19 cellular contexts compared by ENCODE assay signal in genomic region chr6:37004044-37004984, GRCh38. TPM values are rescaled to one million over a fixed set of nuclear protein-coding genes. Genes with fewer than 3 reads are reported as not detected.
DNase-seq lines count a peak whose midpoint lies in the region; ATAC-seq, FAIRE-seq and TF ChIP-seq lines count a peak whose summit lies in the region.
"Had no signal": no experiment of that assay in that cellular context is flagged by ENCODE, and none has a peak within 500 bp of the region (broad histone marks: within the 10 kb centered on the region; RNA-seq: fewer than 3 reads in every experiment).

No MANE protein-coding gene starts in this region.

- H3K36me3 ChIP-seq in BE2C (no peaks in the 10 kb centered on the region), GM06990 (ENCODE audit: control insufficient read depth, insufficient read depth, low read length) (peaks cover 6% of the 10 kb centered on the region), H1 (ENCODE audit: control insufficient read depth in 2 of 4, insufficient read depth in 4 of 4, low read length in 3 of 4) (no peaks in the 10 kb centered on the region)
- H3K36me3 ChIP-seq: colonic mucosa had no signal

- no peaks in the 10 kb centered on the region for H3K79me1 ChIP-seq in H1 (ENCODE audit: low read depth, low read length)

- H3K4ac ChIP-seq in H1 (replicated peaks; ENCODE audit: insufficient read length, low read depth, low read length) = no peak overlapping the region

- no peak overlapping the region for H3K4me2 ChIP-seq in H1 (ENCODE audit: insufficient read depth in 1 of 2, low read depth in 2 of 2, low read length in 2 of 2)

- no peak overlapping the region for H4K8ac ChIP-seq in H1 (ENCODE audit: extremely low read depth, insufficient read depth, low read length)

- H3K4me1 ChIP-seq in BE2C = peaks cover 6% of the 10 kb centered on the region
- H3K4me1 ChIP-seq in H1 (replicated peaks in 1 of 4; ENCODE audit: control insufficient read depth in 3 of 4, insufficient read depth in 4 of 4, low read length in 3 of 4) = no peaks in the 10 kb centered on the region
- H3K4me1 ChIP-seq: colonic mucosa, psoas muscle had no signal

- H3K4me3 ChIP-seq in BE2C (ENCODE audit: low read depth, low read length) (no peak overlapping the region), GM06990 (replicated peaks; ENCODE audit: low read depth, low read length) (no peak overlapping the region), H1 (ENCODE audit: extremely low read depth in 1 of 4, insufficient read depth in 2 of 4, low read depth in 3 of 4, low read length in 4 of 4) (no peak overlapping the region)
- H3K4me3 ChIP-seq: colonic mucosa, psoas muscle had no signal

- CTCF ChIA-PET in H1 (lab: Charles Lee; ENCODE audit: partially characterized antibody) = interaction anchor here (0.7 to 6.5 kb wide), 3 partner anchors 14 to 49 kb away, joined by 3 to 74 read pairs (median 5); no protein-coding TSS in a partner anchor
- CTCF ChIA-PET in activated naive CD4-positive, alpha-beta T cell treated with anti-CD3 and anti-CD28 coated beads, Interleukin-2, amount 10 ng/mL, durations not matched to agents 7 days and 5 days (lab: Charles Lee) = no interaction called here

- H4K91ac ChIP-seq in H1 (replicated peaks; ENCODE audit: insufficient read length, low read length) = no peak overlapping the region

- POLR2A ChIA-PET in H1 (lab: Charles Lee; ENCODE audit: partially characterized antibody) = interaction anchor here (1.0 kb wide), 1 partner anchor 209 kb away, joined by 3 read pairs; no protein-coding TSS in a partner anchor

- no peak overlapping the region for H3K18ac ChIP-seq in H1 (ENCODE audit: extremely low read depth, low read length)

- H2BK120ac ChIP-seq in H1 (replicated peaks; ENCODE audit: low read depth, low read length) = no peak overlapping the region

- no peaks in the 10 kb centered on the region for H3K79me2 ChIP-seq in H1 (ENCODE audit: control insufficient read depth in 1 of 2, insufficient read depth in 2 of 2, low read length in 2 of 2)

- intact Hi-C loops in activated T-helper 2 cell treated with anti-CD3 and anti-CD28 coated beads, Interferon-gamma antibody, Interleukin-2, Interleukin-4, amounts not matched to agents 10 μg/mL and 5 μg/mL and 100 μg/mL, durations not matched to agents 14 hours and 24 hours and 36 hours (cut with micrococcal nuclease) = no loop called here

- H3K9me3 Mint-ChIP-seq in activated naive CD4-positive, alpha-beta T cell treated with anti-CD3 and anti-CD28 coated beads, Interleukin-2, amount 10 ng/mL, durations not matched to agents 7 days and 5 days = no peaks in the 10 kb centered on the region
- H3K9me3 Mint-ChIP-seq in activated T-helper 2 cell treated with anti-CD3 and anti-CD28 coated beads, Interferon-gamma antibody, Interleukin-2, Interleukin-4, amounts not matched to agents 10 μg/mL and 5 μg/mL and 100 μg/mL, durations not matched to agents 14 hours and 24 hours and 36 hours = no peaks in the 10 kb centered on the region
- H3K9me3 Mint-ChIP-seq: activated T-helper 17 cell treated with anti-CD3 and anti-CD28 coated beads, Interleukin-2, amount 50 U/mL, for 72 hours had no signal

- no peaks in the 10 kb centered on the region for H3K27me3 ChIP-seq in BE2C
- H3K27me3 ChIP-seq in GM06990 (replicated peaks; ENCODE audit: control insufficient read depth, insufficient read depth, low read length) = no peaks in the 10 kb centered on the region
- H3K27me3 ChIP-seq in H1 (replicated peaks in 1 of 4; ENCODE audit: control insufficient read depth in 3 of 4, extremely low read depth in 1 of 4, insufficient read depth in 3 of 4, low read length in 3 of 4) = no peaks in the 10 kb centered on the region
- H3K27me3 ChIP-seq: colonic mucosa had no signal

- no peak overlapping the region for H3K56ac ChIP-seq in H1 (replicated peaks; ENCODE audit: insufficient read length, low read depth, low read length)

- DNase-seq in BE2C (peak; percentile 59), GM06990 (ENCODE audit: extremely low read depth, insufficient read length) (peak; percentile 59), H1 (ENCODE audit: low read depth in 1 of 2, low spot score in 2 of 2) (no peak), CD1c-positive myeloid dendritic cell (ENCODE audit: extremely low spot score) (no peak), NOMO-1 treated with dmso at 0.1 percent for 144 hours (lab: John Stamatoyannopoulos, UW; ENCODE audit: unreplicated experiment) (no peak)
- DNase-seq in activated naive CD4-positive, alpha-beta T cell treated with anti-CD3 and anti-CD28 coated beads, Interleukin-2, amount 10 ng/mL, durations not matched to agents 7 days and 5 days = no peak
- DNase-seq in activated T-helper 2 cell treated with anti-CD3 and anti-CD28 coated beads, Interferon-gamma antibody, Interleukin-2, Interleukin-4, amounts not matched to agents 10 μg/mL and 5 μg/mL and 100 μg/mL, durations not matched to agents 14 hours and 24 hours and 36 hours (ENCODE audit: low spot score) = no peak
- DNase-seq: activated CD4-positive, alpha-beta T cell treated with anti-CD3 and anti-CD28 coated beads for 4 hours; AML-193; colonic mucosa; head of caudate nucleus; KBM-7; NCI-H1436 treated with DMSO at 0.1 percent for 48 hours; NCI-H526; psoas muscle; RPMI8226 had no signal

- H2BK5ac ChIP-seq in H1 (ENCODE audit: low read depth, low read length) = no peak overlapping the region

- no peaks in the 10 kb centered on the region for H4K20me1 ChIP-seq in H1 (replicated peaks in 1 of 2; ENCODE audit: control insufficient read depth in 1 of 2, insufficient read depth in 2 of 2, low read length in 2 of 2)

- H2BK12ac ChIP-seq in H1 (ENCODE audit: low read depth, low read length) = no peak overlapping the region

- WGBS in H1 (ENCODE audit: extremely low coverage in 1 of 2, insufficient coverage in 1 of 2, insufficient read length in 1 of 2, insufficient replicate concordance in 2 of 2, low coverage in 1 of 2, low lambda C conversion rate in 2 of 2, missing lambda C conversion rate in 1 of 2), 2 experiments = 93% methylated on average over 11 of the region's 11 CpGs; no CpG with 5 or more reads in 1 of the 2 experiments

- ATAC-seq in HG03432 (IDR thresholded peaks at IDR 0.05; ENCODE audit: unreplicated experiment) = peak; percentile 34
- ATAC-seq: activated T-helper 17 cell treated with anti-CD3 and anti-CD28 coated beads, Interleukin-2, amount 50 U/mL, for 72 hours; psoas muscle had no signal

- TF ChIP-seq CTCF in BE2C (IDR thresholded peaks at IDR 0.05; ENCODE audit: low read depth, low read length) (no peak), GM06990 (IDR thresholded peaks at IDR 0.05; ENCODE audit: insufficient read depth, low read length, poor library complexity, severe bottlenecking) (no peak), H1 (IDR thresholded peaks at IDR 0.05; ENCODE audit: control extremely low read depth in 1 of 3, insufficient read depth in 1 of 3, low read depth in 1 of 3, low read length in 3 of 3) (no peak)

- H3K23me2 ChIP-seq in H1 (ENCODE audit: low read depth, low read length) = no peaks in the 10 kb centered on the region

- H2BK15ac ChIP-seq in H1 (ENCODE audit: low read length) = no peak overlapping the region

- no peak overlapping the region for H3K27ac Mint-ChIP-seq in activated naive CD4-positive, alpha-beta T cell treated with anti-CD3 and anti-CD28 coated beads, Interleukin-2, amount 10 ng/mL, durations not matched to agents 7 days and 5 days
- no peak overlapping the region for H3K27ac Mint-ChIP-seq in activated T-helper 2 cell treated with anti-CD3 and anti-CD28 coated beads, Interferon-gamma antibody, Interleukin-2, Interleukin-4, amounts not matched to agents 10 μg/mL and 5 μg/mL and 100 μg/mL, durations not matched to agents 14 hours and 24 hours and 36 hours
- H3K27ac Mint-ChIP-seq: activated T-helper 17 cell treated with anti-CD3 and anti-CD28 coated beads, Interleukin-2, amount 50 U/mL, for 72 hours had no signal

- peaks cover 27% of the 10 kb centered on the region for H3K4me1 Mint-ChIP-seq in activated naive CD4-positive, alpha-beta T cell treated with anti-CD3 and anti-CD28 coated beads, Interleukin-2, amount 10 ng/mL, durations not matched to agents 7 days and 5 days
- H3K4me1 Mint-ChIP-seq in activated T-helper 2 cell treated with anti-CD3 and anti-CD28 coated beads, Interferon-gamma antibody, Interleukin-2, Interleukin-4, amounts not matched to agents 10 μg/mL and 5 μg/mL and 100 μg/mL, durations not matched to agents 14 hours and 24 hours and 36 hours (ENCODE audit: low read depth) = peaks cover 8% of the 10 kb centered on the region

- no peaks in the 10 kb centered on the region for H3K36me3 Mint-ChIP-seq in activated naive CD4-positive, alpha-beta T cell treated with anti-CD3 and anti-CD28 coated beads, Interleukin-2, amount 10 ng/mL, durations not matched to agents 7 days and 5 days
- no peaks in the 10 kb centered on the region for H3K36me3 Mint-ChIP-seq in activated T-helper 2 cell treated with anti-CD3 and anti-CD28 coated beads, Interferon-gamma antibody, Interleukin-2, Interleukin-4, amounts not matched to agents 10 μg/mL and 5 μg/mL and 100 μg/mL, durations not matched to agents 14 hours and 24 hours and 36 hours (ENCODE audit: low read depth)

- TF ChIP-seq POLR2A in H1 (IDR thresholded peaks at IDR 0.05; ENCODE audit: control extremely low read depth in 1 of 2, low read depth in 2 of 2, low read length in 2 of 2) = no peak

- no peak overlapping the region for H3K23ac ChIP-seq in H1 (ENCODE audit: insufficient read length)

- H3K4me3 Mint-ChIP-seq in activated naive CD4-positive, alpha-beta T cell treated with anti-CD3 and anti-CD28 coated beads, Interleukin-2, amount 10 ng/mL, durations not matched to agents 7 days and 5 days = no peak overlapping the region
- no peak overlapping the region for H3K4me3 Mint-ChIP-seq in activated T-helper 2 cell treated with anti-CD3 and anti-CD28 coated beads, Interferon-gamma antibody, Interleukin-2, Interleukin-4, amounts not matched to agents 10 μg/mL and 5 μg/mL and 100 μg/mL, durations not matched to agents 14 hours and 24 hours and 36 hours (ENCODE audit: low read depth)

- H3K9me3 ChIP-seq in BE2C (no peaks in the 10 kb centered on the region), H1 (ENCODE audit: insufficient read depth in 2 of 2, low read depth in 1 of 2, low read length in 1 of 2) (no peaks in the 10 kb centered on the region)
- H3K9me3 ChIP-seq: colonic mucosa, psoas muscle had no signal

- no peak for FAIRE-seq in H1 (lab: Jason Lieb, UNC)

- no peak overlapping the region for H3K9ac ChIP-seq in H1 (replicated peaks in 1 of 4; ENCODE audit: extremely low read depth in 1 of 4, low read depth in 3 of 4, low read length in 3 of 4)

- no peak overlapping the region for H4K5ac ChIP-seq in H1 (ENCODE audit: insufficient read length, low read depth, low read length)

- no peak overlapping the region for H2BK20ac ChIP-seq in H1 (ENCODE audit: low read length)

- H3K27ac ChIP-seq in H1 (ENCODE audit: low read depth, low read length) = no peak overlapping the region
- H3K27ac ChIP-seq: colonic mucosa, psoas muscle had no signal

- no peak for TF ChIP-seq RAD21 in H1 (IDR thresholded peaks at IDR 0.05 in 1 of 2, conservative IDR thresholded peaks at IDR 0.05 in 1 of 2; ENCODE audit: low read depth in 2 of 2, low read length in 2 of 2)

- no peak overlapping the region for H3K14ac ChIP-seq in H1 (ENCODE audit: insufficient read length)

- no peak for TF ChIP-seq EP300 in H1 (IDR thresholded peaks at IDR 0.05; ENCODE audit: borderline replicate concordance in 1 of 2, low read depth in 2 of 2, low read length in 2 of 2)

- no peak overlapping the region for H2AFZ ChIP-seq in H1 (ENCODE audit: low read length)

- no peak overlapping the region for H2AK5ac ChIP-seq in H1 (ENCODE audit: low read depth, low read length)

- peaks cover 35% of the 10 kb centered on the region for H3K27me3 Mint-ChIP-seq in activated naive CD4-positive, alpha-beta T cell treated with anti-CD3 and anti-CD28 coated beads, Interleukin-2, amount 10 ng/mL, durations not matched to agents 7 days and 5 days
- H3K27me3 Mint-ChIP-seq in activated T-helper 2 cell treated with anti-CD3 and anti-CD28 coated beads, Interferon-gamma antibody, Interleukin-2, Interleukin-4, amounts not matched to agents 10 μg/mL and 5 μg/mL and 100 μg/mL, durations not matched to agents 14 hours and 24 hours and 36 hours (ENCODE audit: low read depth) = peaks cover 10% of the 10 kb centered on the region
- H3K27me3 Mint-ChIP-seq: activated T-helper 17 cell treated with anti-CD3 and anti-CD28 coated beads, Interleukin-2, amount 50 U/mL, for 72 hours had no signal

RNA-seq across cellular contexts. Expression of gene FGD2, which starts 1.1 kb away (rescaled TPM):
- polyA plus RNA-seq in BE2C (2012; ENCODE audit: insufficient read depth, insufficient read length, low read depth) = not detected
- 0.19 and 0.32 TPM in 2 replicates for total RNA-seq in H1 (2021; fragmentation: NEBNext Ultra II Directional; extraction: Animal tissue kit (Norgen Biotek cat#: 25700))
- polyA plus RNA-seq in H1 (2011; rRNA removed) = 0.12 and 0.24 TPM in 2 replicates
- polyA plus RNA-seq in H1 (2011; cell fraction: cytosol; rRNA removed) = 0.18 TPM
- 0.76 TPM for polyA plus RNA-seq in H1 (2011; cell fraction: nucleus; rRNA removed)
- 0.10 to 0.13 TPM in 2 of 4 replicates, not detected in the others for polyA plus RNA-seq in H1 (2012, experiment 1 of 2)
- 0.09 TPM for polyA plus RNA-seq in H1 (2012, experiment 2 of 2)
- polyA plus RNA-seq in H1 (2013, experiment 1 of 2) = 0.24 TPM
- polyA plus RNA-seq in H1 (2013, experiment 2 of 2) = 0.22 TPM
- polyA minus RNA-seq in H1 (2011; rRNA and poly(A)+ RNA removed) = 0.06 and 0.56 TPM in 2 replicates
- not detected for polyA minus RNA-seq in H1 (2011; cell fraction: cytosol; rRNA and poly(A)+ RNA removed)
- 0.70 TPM for polyA minus RNA-seq in H1 (2011; cell fraction: nucleus; rRNA and poly(A)+ RNA removed)
- 0.64 and 0.87 TPM in 2 replicates for total RNA-seq in activated T-helper 2 cell treated with anti-CD3 and anti-CD28 coated beads, Interferon-gamma antibody, Interleukin-2, Interleukin-4, amounts not matched to agents 10 μg/mL and 5 μg/mL and 100 μg/mL, durations not matched to agents 14 hours and 24 hours and 36 hours

RNA-seq across cellular contexts. Expression of gene MTCH1, which starts 18.3 kb away (rescaled TPM):
- polyA plus RNA-seq in BE2C (2012; ENCODE audit: insufficient read depth, insufficient read length, low read depth) = 205 TPM
- 205 and 214 TPM in 2 replicates for total RNA-seq in H1 (2021; fragmentation: NEBNext Ultra II Directional; extraction: Animal tissue kit (Norgen Biotek cat#: 25700))
- polyA plus RNA-seq in H1 (2011; rRNA removed) = 169 and 242 TPM in 2 replicates
- polyA plus RNA-seq in H1 (2011; cell fraction: cytosol; rRNA removed) = 194 TPM
- polyA plus RNA-seq in H1 (2011; cell fraction: nucleus; rRNA removed) = 214 TPM
- 231 to 258 TPM (median 241 TPM) in 4 replicates for polyA plus RNA-seq in H1 (2012, experiment 1 of 2)
- 260 TPM for polyA plus RNA-seq in H1 (2012, experiment 2 of 2)
- 118 TPM for polyA plus RNA-seq in H1 (2013, experiment 1 of 2)
- polyA plus RNA-seq in H1 (2013, experiment 2 of 2) = 119 TPM
- 152 and 188 TPM in 2 replicates for polyA minus RNA-seq in H1 (2011; rRNA and poly(A)+ RNA removed)
- polyA minus RNA-seq in H1 (2011; cell fraction: cytosol; rRNA and poly(A)+ RNA removed) = 86.4 TPM
- polyA minus RNA-seq in H1 (2011; cell fraction: nucleus; rRNA and poly(A)+ RNA removed) = 82.3 TPM
- 117 and 119 TPM in 2 replicates for total RNA-seq in activated T-helper 2 cell treated with anti-CD3 and anti-CD28 coated beads, Interferon-gamma antibody, Interleukin-2, Interleukin-4, amounts not matched to agents 10 μg/mL and 5 μg/mL and 100 μg/mL, durations not matched to agents 14 hours and 24 hours and 36 hours

RNA-seq across cellular contexts. Expression of gene PI16, which starts 49.8 kb away (rescaled TPM):
- polyA plus RNA-seq in BE2C (2012; ENCODE audit: insufficient read depth, insufficient read length, low read depth) = not detected
- total RNA-seq in H1 (2021; fragmentation: NEBNext Ultra II Directional; extraction: Animal tissue kit (Norgen Biotek cat#: 25700)) = not detected in 2 replicates
- polyA plus RNA-seq in H1 (2011; rRNA removed) = 0.05 and 0.06 TPM in 2 replicates
- 0.12 TPM for polyA plus RNA-seq in H1 (2011; cell fraction: cytosol; rRNA removed)
- polyA plus RNA-seq in H1 (2011; cell fraction: nucleus; rRNA removed) = 0.27 TPM
- polyA plus RNA-seq in H1 (2012, experiment 1 of 2) = not detected in 4 replicates
- polyA plus RNA-seq in H1 (2012, experiment 2 of 2) = 0.08 TPM
- polyA plus RNA-seq in H1 (2013, experiment 1 of 2) = not detected
- polyA plus RNA-seq in H1 (2013, experiment 2 of 2) = not detected
- not detected in 2 replicates for polyA minus RNA-seq in H1 (2011; rRNA and poly(A)+ RNA removed)
- not detected for polyA minus RNA-seq in H1 (2011; cell fraction: cytosol; rRNA and poly(A)+ RNA removed)
- not detected for polyA minus RNA-seq in H1 (2011; cell fraction: nucleus; rRNA and poly(A)+ RNA removed)
- not detected in 2 replicates for total RNA-seq in activated T-helper 2 cell treated with anti-CD3 and anti-CD28 coated beads, Interferon-gamma antibody, Interleukin-2, Interleukin-4, amounts not matched to agents 10 μg/mL and 5 μg/mL and 100 μg/mL, durations not matched to agents 14 hours and 24 hours and 36 hours
- total RNA-seq: kidney epithelial cell had no signal

Comparison
In these comparisons a context has a peak if more than half of its experiments do, and no peak if none do; other contexts are left out.
1. DNase-seq: peak in BE2C (single experiment) and GM06990 (single experiment); none in H1 (0 of 2), CD1c-positive myeloid dendritic cell (single experiment), activated naive CD4-positive, alpha-beta T cell treated with anti-CD3 and anti-CD28 coated beads, Interleukin-2, amount 10 ng/mL, durations not matched to agents 7 days and 5 days (single experiment), NOMO-1 treated with dmso at 0.1 percent for 144 hours (single experiment) and activated T-helper 2 cell treated with anti-CD3 and anti-CD28 coated beads, Interferon-gamma antibody, Interleukin-2, Interleukin-4, amounts not matched to agents 10 μg/mL and 5 μg/mL and 100 μg/mL, durations not matched to agents 14 hours and 24 hours and 36 hours (single experiment).